30 cellular contexts compared by ENCODE assay signal in the genomic region with DNA sequence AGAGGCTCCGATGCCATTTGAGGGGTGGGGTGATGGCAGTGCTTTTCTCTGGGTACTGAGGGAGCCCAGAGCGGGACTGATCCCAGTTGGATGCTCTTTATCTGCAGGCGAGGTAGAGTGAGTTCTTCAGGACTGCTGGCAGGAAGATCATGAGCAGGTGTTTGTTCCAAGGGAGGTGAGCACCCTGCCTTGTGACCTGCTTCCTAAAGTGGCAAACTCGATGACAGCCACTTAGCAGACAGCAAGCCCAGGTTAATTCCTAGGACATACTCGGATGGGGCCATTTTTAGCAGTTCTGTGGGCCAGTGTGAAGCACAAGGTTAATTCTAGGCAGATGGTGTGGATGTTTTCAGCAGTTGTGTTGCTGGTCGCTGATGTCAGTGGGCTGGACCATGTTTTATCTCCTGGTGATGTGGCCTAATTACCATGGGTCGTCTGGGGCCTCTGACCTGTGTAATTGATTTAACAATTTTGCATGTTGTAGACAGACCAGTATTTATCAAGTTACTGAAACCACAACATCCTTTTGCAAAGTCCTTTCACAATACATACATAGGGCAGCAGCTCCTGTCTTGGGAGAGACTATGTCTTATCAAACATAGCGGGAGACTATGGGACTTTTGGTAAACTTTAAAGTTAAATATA. TPM values are rescaled to one million over a fixed set of nuclear protein-coding genes. Genes with fewer than 3 reads are reported as not detected.
"Had no signal": no experiment of that assay in that cellular context is flagged by ENCODE, and none has a peak within 500 bp of the region (broad histone marks: within the 10 kb centered on the region; RNA-seq: fewer than 3 reads in every experiment).

No MANE protein-coding gene starts in this region.

- H3K9me3 Mint-ChIP-seq: activated CD4-positive, alpha-beta memory T cell treated with anti-CD3 and anti-CD28 coated beads for 36 hours; activated CD4-positive, alpha-beta T cell treated with anti-CD3 and anti-CD28 coated beads, Interleukin-2, amount 10 ng/mL, durations not matched to agents 7 days and 5 days; activated naive CD4-positive, alpha-beta T cell treated with anti-CD3 and anti-CD28 coated beads, Interleukin-2, amount 10 ng/mL, durations not matched to agents 7 days and 5 days; activated naive CD8-positive, alpha-beta T cell treated with anti-CD3 and anti-CD28 coated beads, Interleukin-2, amount 10 ng/mL, durations not matched to agents 7 days and 5 days; activated T-cell treated with anti-CD3 and anti-CD28 coated beads, Interleukin-2, amount 50 U/mL, for 72 hours; activated T-helper 2 cell treated with anti-CD3 and anti-CD28 coated beads, Interferon-gamma antibody, Interleukin-2, Interleukin-4, amounts not matched to agents 10 μg/mL and 5 μg/mL and 100 μg/mL, durations not matched to agents 14 hours and 24 hours and 36 hours; T-cell had no signal

- H3K27me3 Mint-ChIP-seq: activated CD4-positive, alpha-beta memory T cell treated with anti-CD3 and anti-CD28 coated beads for 36 hours had no signal

- H3K36me3 Mint-ChIP-seq: activated CD4-positive, alpha-beta memory T cell treated with anti-CD3 and anti-CD28 coated beads for 36 hours; activated naive CD4-positive, alpha-beta T cell treated with anti-CD3 and anti-CD28 coated beads, Interleukin-2, amount 10 ng/mL, durations not matched to agents 7 days and 5 days; activated naive CD8-positive, alpha-beta T cell treated with anti-CD3 and anti-CD28 coated beads, Interleukin-2, amount 10 ng/mL, durations not matched to agents 7 days and 5 days; T-cell had no signal

- H3K4me3 ChIP-seq: adrenal gland, breast epithelium, K562, Peyer's patch, SJSA1 had no signal

- H3K9me3 ChIP-seq: adrenal gland, breast epithelium, Peyer's patch, SJSA1 had no signal

- H3K27me3 ChIP-seq: adrenal gland, breast epithelium, Peyer's patch, SJSA1 had no signal

- H3K4me3 Mint-ChIP-seq: activated CD4-positive, alpha-beta memory T cell treated with anti-CD3 and anti-CD28 coated beads for 36 hours; activated CD4-positive, alpha-beta T cell treated with anti-CD3 and anti-CD28 coated beads, Interleukin-2, amount 10 ng/mL, durations not matched to agents 7 days and 5 days; activated naive CD4-positive, alpha-beta T cell treated with anti-CD3 and anti-CD28 coated beads, Interleukin-2, amount 10 ng/mL, durations not matched to agents 7 days and 5 days; activated naive CD8-positive, alpha-beta T cell treated with anti-CD3 and anti-CD28 coated beads, Interleukin-2, amount 10 ng/mL, durations not matched to agents 7 days and 5 days; activated T-cell treated with anti-CD3 and anti-CD28 coated beads, Interleukin-2, amount 50 U/mL, for 72 hours; T-cell had no signal

- H3K4me1 ChIP-seq: adrenal gland, breast epithelium had no signal

- H3K4me1 Mint-ChIP-seq: activated naive CD4-positive, alpha-beta T cell treated with anti-CD3 and anti-CD28 coated beads, Interleukin-2, amount 10 ng/mL, durations not matched to agents 7 days and 5 days; T-cell had no signal

- H3K36me3 ChIP-seq: adrenal gland, breast epithelium, Peyer's patch, SJSA1 had no signal

- DNase-seq: activated CD4-positive, alpha-beta memory T cell treated with anti-CD3 and anti-CD28 coated beads for 36 hours; activated CD4-positive, alpha-beta T cell treated with anti-CD3 and anti-CD28 coated beads, Interleukin-2, amount 10 ng/mL, durations not matched to agents 7 days and 5 days; activated CD4-positive, CD25-positive, alpha-beta regulatory T cell; activated CD8-positive, alpha-beta memory T cell treated with anti-CD3 and anti-CD28 coated beads for 24 hours; activated gamma-delta T cell treated with Interleukin-2 at 50 U/mL for 16 hours; activated naive CD4-positive, alpha-beta T cell treated with anti-CD3 and anti-CD28 coated beads, Interleukin-2, amount 10 ng/mL, durations not matched to agents 7 days and 5 days; activated naive CD8-positive, alpha-beta T cell treated with anti-CD3 and anti-CD28 coated beads, Interleukin-2, amount 10 ng/mL, durations not matched to agents 7 days and 5 days; activated T-cell treated with anti-CD3 and anti-CD28 coated beads, Interleukin-2, amount 50 U/mL, for 72 hours; aorta; Karpas-422; MM.1S; NCI-H1092; NCI-H1417; NCI-H1930; NCI-H2171; NCI-H226; NCI-H526 treated with DMSO at 0.1 percent for 48 hours; NCI-H82; NK-92 treated with Interleukin-12 subunit alpha and Interleukin-12 subunit beta, amount 100 ng/mL, for 24 hours; Peyer's patch; SHP77; T-cell; T-helper 2 cell; T1000 had no signal

- H3K27ac Mint-ChIP-seq: activated CD4-positive, alpha-beta memory T cell treated with anti-CD3 and anti-CD28 coated beads for 36 hours; activated CD4-positive, alpha-beta T cell treated with anti-CD3 and anti-CD28 coated beads, Interleukin-2, amount 10 ng/mL, durations not matched to agents 7 days and 5 days; activated naive CD4-positive, alpha-beta T cell treated with anti-CD3 and anti-CD28 coated beads, Interleukin-2, amount 10 ng/mL, durations not matched to agents 7 days and 5 days; activated naive CD8-positive, alpha-beta T cell treated with anti-CD3 and anti-CD28 coated beads, Interleukin-2, amount 10 ng/mL, durations not matched to agents 7 days and 5 days; activated T-cell treated with anti-CD3 and anti-CD28 coated beads, Interleukin-2, amount 50 U/mL, for 72 hours; activated T-helper 2 cell treated with anti-CD3 and anti-CD28 coated beads, Interferon-gamma antibody, Interleukin-2, Interleukin-4, amounts not matched to agents 10 μg/mL and 5 μg/mL and 100 μg/mL, durations not matched to agents 14 hours and 24 hours and 36 hours; T-cell had no signal

RNA-seq across cellular contexts. Expression of a gene that starts 4.9 kb away (rescaled TPM):
- total RNA-seq: NCI-H460 had no signal

RNA-seq across cellular contexts. Expression of a gene that starts 44.6 kb away (rescaled TPM):
- total RNA-seq: activated CD4-positive, alpha-beta T cell treated with anti-CD3 and anti-CD28 coated beads, Interleukin-2, amount 10 ng/mL, durations not matched to agents 7 days and 5 days; activated naive CD8-positive, alpha-beta T cell treated with anti-CD3 and anti-CD28 coated beads, Interleukin-2, amount 10 ng/mL, durations not matched to agents 7 days and 5 days; breast epithelium; Peyer's patch; SJSA1 had no signal
